17 cellular contexts compared by ENCODE assay signal in the genomic region with DNA sequence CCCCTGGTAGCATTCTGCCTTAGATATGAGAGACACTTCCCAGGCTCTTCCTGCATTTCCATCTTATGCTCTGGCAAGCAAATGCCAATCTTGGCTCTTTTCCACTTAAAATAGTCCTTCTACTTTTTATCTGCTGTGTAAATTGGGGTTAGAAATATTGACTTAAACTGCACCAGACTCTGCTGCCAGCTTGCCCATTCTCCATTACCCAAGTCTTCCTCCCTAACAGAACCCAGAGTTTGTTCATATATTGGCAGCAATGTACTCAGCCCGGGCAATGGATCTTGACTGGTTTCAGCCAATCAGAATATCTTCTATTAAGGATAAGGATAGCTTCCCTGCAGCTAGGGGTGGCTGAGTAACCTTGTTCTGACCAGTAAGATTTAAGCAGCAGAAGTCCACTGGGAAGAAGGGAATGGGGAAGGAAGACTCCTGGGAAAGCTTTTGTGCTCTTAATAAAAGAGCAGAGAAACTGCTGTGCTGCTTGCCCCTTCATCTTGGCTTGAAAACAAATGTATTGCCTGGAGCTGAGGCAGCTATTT.
"Had no signal": no experiment of that assay in that cellular context is flagged by ENCODE, and none has a peak within 500 bp of the region (broad histone marks: within the 10 kb centered on the region; RNA-seq: fewer than 3 reads in every experiment).

No MANE protein-coding gene starts in this region.

- H3K4me1 ChIP-seq: colonic mucosa, right atrium auricular region, transverse colon had no signal

- H3K36me3 ChIP-seq: colonic mucosa, heart left ventricle, ovary, right atrium auricular region, stomach, thoracic aorta, transverse colon had no signal

- H3K36me3 Mint-ChIP-seq: naive thymus-derived CD8-positive, alpha-beta T cell had no signal

- H3K27ac Mint-ChIP-seq: naive thymus-derived CD8-positive, alpha-beta T cell had no signal

- H3K4me3 Mint-ChIP-seq: naive thymus-derived CD8-positive, alpha-beta T cell had no signal

- FAIRE-seq: frontal cortex, islet of Langerhans, small intestine had no signal

- H3K9me3 Mint-ChIP-seq: naive thymus-derived CD8-positive, alpha-beta T cell had no signal

- H3K27ac ChIP-seq: colonic mucosa, heart left ventricle, ovary, right atrium auricular region, stomach, thoracic aorta, transverse colon had no signal

- H3K4me3 ChIP-seq: colonic mucosa, heart left ventricle, mucosa of descending colon, ovary, right atrium auricular region, stomach, thoracic aorta, transverse colon had no signal

- ATAC-seq: heart left ventricle; mucosa of descending colon; naive thymus-derived CD8-positive, alpha-beta T cell had no signal

- H3K9me3 ChIP-seq: colonic mucosa, heart left ventricle, mucosa of descending colon, ovary, right atrium auricular region, stomach, thoracic aorta, transverse colon had no signal

- DNase-seq: colonic mucosa; heart left ventricle; hippocampal formation; kidney glomerular epithelial cell; mucosa of descending colon; naive thymus-derived CD8-positive, alpha-beta T cell; ovary; small intestine; stimulated activated CD4-positive, alpha-beta T cell treated with anti-CD3 and anti-CD28 coated beads, Interleukin-12 subunit alpha, Interleukin-12 subunit beta, amount 100 ng/mL, for 4 hours; stimulated activated naive CD4-positive, alpha-beta T cell; stomach; substantia nigra; transverse colon had no signal

- H3K27me3 ChIP-seq: colonic mucosa, heart left ventricle, ovary, right atrium auricular region, stomach, transverse colon had no signal
